Comparison of ENCODE assay signal across 19 cellular contexts in the genomic region with DNA sequence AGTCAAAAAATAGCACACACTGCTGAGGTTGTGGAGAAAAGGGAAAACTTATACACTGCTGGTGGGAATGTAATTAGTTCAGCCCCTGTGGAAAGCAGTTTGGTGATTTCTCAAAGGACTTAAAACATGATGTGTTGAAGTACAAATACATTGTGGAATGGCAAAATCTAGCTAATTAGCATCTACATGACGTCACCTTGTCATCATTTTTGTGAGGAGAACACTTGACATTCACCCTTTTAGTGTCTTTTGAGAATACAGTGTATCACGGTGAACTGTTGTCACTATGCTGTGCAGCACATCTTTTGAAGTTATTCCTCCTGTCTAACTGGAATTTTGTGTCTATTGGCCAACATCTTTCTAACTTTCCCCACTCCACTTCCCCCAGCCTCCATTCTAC. TPM values are rescaled to one million over a fixed set of nuclear protein-coding genes. Genes with fewer than 3 reads are reported as not detected.
DNase-seq lines count a peak whose midpoint lies in the region; ATAC-seq and TF ChIP-seq lines count a peak whose summit lies in the region.
"Had no signal": no experiment of that assay in that cellular context is flagged by ENCODE, and none has a peak within 500 bp of the region (broad histone marks: within the 10 kb centered on the region; RNA-seq: fewer than 3 reads in every experiment).

No MANE protein-coding gene starts in this region.

- no CpG with 5 or more reads among the region's 2 CpGs for WGBS in trophoblast cell (ENCODE audit: extremely low coverage, insufficient coverage, insufficient read length)

- H3K36me3 ChIP-seq in SK-N-MC (ENCODE audit: insufficient read depth, low read length): no peaks in the 10 kb centered on the region
- H3K36me3 ChIP-seq in trophoblast cell (ENCODE audit: control insufficient read depth in 1 of 2, insufficient read depth in 2 of 2, low read length in 2 of 2): no peaks in the 10 kb centered on the region

- no peak overlapping the region for H3K14ac ChIP-seq in trophoblast cell (ENCODE audit: low read length)

- H3K4me3 ChIP-seq in SK-N-MC (peak overlapping the region; percentile 58), fibroblast of villous mesenchyme (ENCODE audit: low read depth, low read length) (no peak overlapping the region), trophoblast cell (ENCODE audit: low read depth, low read length) (no peak overlapping the region)
- H3K4me3 ChIP-seq: GM23248 had no signal

- no peak overlapping the region for H2AFZ ChIP-seq in trophoblast cell (ENCODE audit: insufficient read depth, low read length, poor library complexity)
- H2AFZ ChIP-seq: GM23248 had no signal

- no peak overlapping the region for H4K12ac ChIP-seq in trophoblast cell (ENCODE audit: low read depth, low read length)

- H3K27me3 ChIP-seq in trophoblast cell (ENCODE audit: insufficient read depth, low read length): no peaks in the 10 kb centered on the region

- H3K79me1 ChIP-seq in trophoblast cell (ENCODE audit: low read length): no peaks in the 10 kb centered on the region

- no peak overlapping the region for H3K18ac ChIP-seq in trophoblast cell (ENCODE audit: low read length)

- H4K8ac ChIP-seq in trophoblast cell (ENCODE audit: low read depth, low read length): no peak overlapping the region

- no peak overlapping the region for H3K4ac ChIP-seq in trophoblast cell (ENCODE audit: low read depth, low read length)

- ATAC-seq in GM21825 (IDR thresholded peaks at IDR 0.05; ENCODE audit: unreplicated experiment) (no peak), HG03342 (IDR thresholded peaks at IDR 0.05; ENCODE audit: unreplicated experiment) (no peak), SK-N-SH treated with all-trans-retinoic acid at 6 μM for 48 hours (no peak)

- H3K9me3 ChIP-seq in SK-N-MC (ENCODE audit: low read depth, low read length) (peaks cover 3% of the 10 kb centered on the region; the same call in 1 of the 2 replicates), trophoblast cell (ENCODE audit: insufficient read depth, low read depth, low read length) (peaks cover 9% of the 10 kb centered on the region)

- H3K4me1 ChIP-seq in trophoblast cell (ENCODE audit: control insufficient read depth in 1 of 2, insufficient read depth in 2 of 2, low read length in 2 of 2): no peaks in the 10 kb centered on the region

- DNase-seq in SK-N-MC (ENCODE audit: low read depth, low spot score) (no peak), fibroblast of villous mesenchyme (ENCODE audit: low read depth) (peak; percentile 1), trophoblast cell (no peak)
- DNase-seq: C1 segment of cervical spinal cord; Calu3; CD4-positive, alpha-beta memory T cell; COR-L47; DMS153; DND-41; GM23248; H7; HCEC 1CT had no signal

- H2BK12ac ChIP-seq in trophoblast cell (ENCODE audit: low read length): no peak overlapping the region

- no peak overlapping the region for H3K23ac ChIP-seq in trophoblast cell (ENCODE audit: low read length)

- no peak overlapping the region for H3K4me2 ChIP-seq in trophoblast cell (ENCODE audit: low read length)

- H2BK120ac ChIP-seq in trophoblast cell (ENCODE audit: insufficient read depth, low read length, poor library complexity): no peak overlapping the region

- TF ChIP-seq CTCF in fibroblast of villous mesenchyme (IDR thresholded peaks at IDR 0.05; ENCODE audit: insufficient read depth, low read depth, low read length): no peak

- H2BK5ac ChIP-seq in trophoblast cell (ENCODE audit: low read depth, low read length, poor library complexity): no peak overlapping the region

- no peaks in the 10 kb centered on the region for H3K79me2 ChIP-seq in trophoblast cell (ENCODE audit: control insufficient read depth, insufficient read depth, low read length, poor library complexity)

- H2AK5ac ChIP-seq in trophoblast cell (ENCODE audit: low read length): no peak overlapping the region

- H3K9ac ChIP-seq in SK-N-MC (ENCODE audit: insufficient read length) (no peak overlapping the region), trophoblast cell (ENCODE audit: low read length) (no peak overlapping the region)
- H3K9ac ChIP-seq: GM23248 had no signal

- H3K27ac ChIP-seq in SK-N-MC: peak overlapping the region; percentile 71
- H3K27ac ChIP-seq in trophoblast cell (ENCODE audit: low read depth, low read length): peak overlapping the region; percentile 27
- H3K27ac ChIP-seq: GM23248 had no signal

- no peak overlapping the region for H4K91ac ChIP-seq in trophoblast cell (ENCODE audit: low read depth, low read length)

TF ChIP-seq in SK-N-SH treated with all-trans-retinoic acid at 6 μM for 48 hours, 23 proteins besides CTCF, POLR2A, EP300 and RAD21:
- no peak for TF ChIP-seq ZFP30 (CRISPR knock-in tag; IDR thresholded peaks at IDR 0.05)
- TF ChIP-seq BACH2 (CRISPR knock-in tag; IDR thresholded peaks at IDR 0.05; ENCODE audit: borderline replicate concordance): no peak
- TF ChIP-seq PPARA (CRISPR knock-in tag; IDR thresholded peaks at IDR 0.05; ENCODE audit: borderline replicate concordance): no peak

RNA-seq across cellular contexts. Expression of a gene that starts 5.6 kb away (rescaled TPM):
- total RNA-seq in fibroblast of villous mesenchyme: not detected in 2 replicates
- polyA plus RNA-seq in trophoblast cell (2013): not detected in 2 replicates
- total RNA-seq: A172; A673; Calu3; CD4-positive, alpha-beta memory T cell; GM23248; H1; H7 had no signal
- polyA plus RNA-seq: BJ; CD4-positive, alpha-beta memory T cell; GM23248; H1 had no signal

RNA-seq across cellular contexts. Expression of a gene that starts 8.2 kb away (rescaled TPM):
- not detected in 2 replicates for total RNA-seq in fibroblast of villous mesenchyme
- 0.03 and 0.16 TPM in 2 replicates for polyA plus RNA-seq in trophoblast cell (2013)
- total RNA-seq: A172; A673; Calu3; CD4-positive, alpha-beta memory T cell; GM23248; H1; H7 had no signal
- polyA plus RNA-seq: BJ; CD4-positive, alpha-beta memory T cell; GM23248; H1 had no signal

RNA-seq across cellular contexts. Expression of a gene that starts 8.2 kb away (rescaled TPM):
- under 0.01 TPM in 1 of 2 replicates, not detected in the other for total RNA-seq in fibroblast of villous mesenchyme
- 0.07 and 0.16 TPM in 2 replicates for polyA plus RNA-seq in trophoblast cell (2013)
- total RNA-seq: A172; A673; Calu3; CD4-positive, alpha-beta memory T cell; GM23248; H1; H7 had no signal
- polyA plus RNA-seq: BJ; CD4-positive, alpha-beta memory T cell; GM23248; H1 had no signal

RNA-seq across cellular contexts. Expression of a gene that starts 42.8 kb away (rescaled TPM):
- not detected in 2 replicates for total RNA-seq in fibroblast of villous mesenchyme
- polyA plus RNA-seq in trophoblast cell (2013): not detected in 2 replicates
- total RNA-seq: A172; A673; Calu3; CD4-positive, alpha-beta memory T cell; GM23248; H1; H7 had no signal
- polyA plus RNA-seq: BJ; CD4-positive, alpha-beta memory T cell; GM23248; H1 had no signal
